In genomic region chr10:96831200-96831866, GRCh38 we compare ENCODE assay signal across 8 cellular contexts. TPM values are rescaled to one million over a fixed set of nuclear protein-coding genes. Genes with fewer than 3 reads are reported as not detected.
DNase-seq lines count a peak whose midpoint lies in the region; ATAC-seq and TF ChIP-seq lines count a peak whose summit lies in the region.

No MANE protein-coding gene starts in this region.

- CTCF ChIA-PET in activated naive CD4-positive, alpha-beta T cell treated with anti-CD3 and anti-CD28 coated beads, Interleukin-2, amount 10 ng/mL, durations not matched to agents 7 days and 5 days (lab: Charles Lee) = no interaction called here

- peak overlapping the region; percentile 82 for H3K4me3 Mint-ChIP-seq in activated naive CD4-positive, alpha-beta T cell treated with anti-CD3 and anti-CD28 coated beads, Interleukin-2, amount 10 ng/mL, durations not matched to agents 7 days and 5 days
- H3K4me3 Mint-ChIP-seq in type B pancreatic cell = peak overlapping the region; percentile 97

- peak overlapping the region; percentile 72 for H3K4me3 ChIP-seq in astrocyte of the cerebellum (ENCODE audit: low read depth, low read length)
- H3K4me3 ChIP-seq in lower lobe of right lung = peak overlapping the region; percentile 88

- peak overlapping the region; percentile 88 for H3K27ac ChIP-seq in lower lobe of right lung

- peaks cover 3% of the 10 kb centered on the region for H3K36me3 Mint-ChIP-seq in activated naive CD4-positive, alpha-beta T cell treated with anti-CD3 and anti-CD28 coated beads, Interleukin-2, amount 10 ng/mL, durations not matched to agents 7 days and 5 days
- H3K36me3 Mint-ChIP-seq in type B pancreatic cell = peaks cover under 1% of the 10 kb centered on the region

- DNase-seq in activated naive CD4-positive, alpha-beta T cell treated with anti-CD3 and anti-CD28 coated beads, Interleukin-2, amount 10 ng/mL, durations not matched to agents 7 days and 5 days = no peak
- DNase-seq in activated naive CD4-positive, alpha-beta T cell treated with Interleukin-2 at 50 U/mL for 16 hours = no peak
- DNase-seq in astrocyte of the cerebellum (ENCODE audit: low read depth) = no peak
- no peak for DNase-seq in lower lobe of right lung
- no peak for DNase-seq in type B pancreatic cell (ENCODE audit: extremely low spot score, unreplicated experiment)
- no peak for DNase-seq in left lobe of liver (ENCODE audit: low spot score)
- no peak for DNase-seq in kidney glomerular epithelial cell (lab: John Stamatoyannopoulos, UW)
- DNase-seq in NCI-H146 treated with DMSO at 0.1 percent for 48 hours (lab: John Stamatoyannopoulos, UW; ENCODE audit: unreplicated experiment) = no peak

- peaks cover 39% of the 10 kb centered on the region for H3K4me1 ChIP-seq in lower lobe of right lung

- peaks cover 8% of the 10 kb centered on the region for H3K27me3 Mint-ChIP-seq in activated naive CD4-positive, alpha-beta T cell treated with anti-CD3 and anti-CD28 coated beads, Interleukin-2, amount 10 ng/mL, durations not matched to agents 7 days and 5 days
- H3K27me3 Mint-ChIP-seq in type B pancreatic cell = no peaks in the 10 kb centered on the region

- intact Hi-C loops in lower lobe of right lung (cut with DNase I) = no loop called here

- H3K27me3 ChIP-seq in lower lobe of right lung (ENCODE audit: low read depth) = no peaks in the 10 kb centered on the region

- peak overlapping the region; percentile 93 for H3K27ac Mint-ChIP-seq in activated naive CD4-positive, alpha-beta T cell treated with anti-CD3 and anti-CD28 coated beads, Interleukin-2, amount 10 ng/mL, durations not matched to agents 7 days and 5 days
- peak overlapping the region; percentile 97 for H3K27ac Mint-ChIP-seq in type B pancreatic cell

- no peaks in the 10 kb centered on the region for H3K9me3 ChIP-seq in lower lobe of right lung

- peaks cover 45% of the 10 kb centered on the region for H3K4me1 Mint-ChIP-seq in activated naive CD4-positive, alpha-beta T cell treated with anti-CD3 and anti-CD28 coated beads, Interleukin-2, amount 10 ng/mL, durations not matched to agents 7 days and 5 days
- peaks cover 35% of the 10 kb centered on the region for H3K4me1 Mint-ChIP-seq in type B pancreatic cell (ENCODE audit: unreplicated experiment)

- no peaks in the 10 kb centered on the region for H3K9me3 Mint-ChIP-seq in activated naive CD4-positive, alpha-beta T cell treated with anti-CD3 and anti-CD28 coated beads, Interleukin-2, amount 10 ng/mL, durations not matched to agents 7 days and 5 days
- no peaks in the 10 kb centered on the region for H3K9me3 Mint-ChIP-seq in type B pancreatic cell

- ATAC-seq in lower lobe of right lung = no peak
- no peak for ATAC-seq in left lobe of liver

- no peaks in the 10 kb centered on the region for H3K36me3 ChIP-seq in lower lobe of right lung

- in situ Hi-C loops in astrocyte of the cerebellum (cut with HindIII; ENCODE audit: low sequenced_read_pairs) = no loop called here

- no peak for TF ChIP-seq CTCF in astrocyte of the cerebellum (IDR thresholded peaks at IDR 0.05; ENCODE audit: low read depth, low read length, missing control alignments)
- no peak for TF ChIP-seq CTCF in lower lobe of right lung (IDR thresholded peaks at IDR 0.05)
- TF ChIP-seq CTCF in type B pancreatic cell (conservative IDR thresholded peaks at IDR 0.05) = no peak

RNA-seq across cellular contexts. Expression of gene LCOR, which starts 0.8 kb away (rescaled TPM):
- 34.7 TPM for total RNA-seq in lower lobe of right lung
- total RNA-seq in type B pancreatic cell (ENCODE audit: low replicate concordance) = 53.6 and 55.1 TPM in 2 replicates
- total RNA-seq in left lobe of liver = 9.2 TPM
